In the genomic region with DNA sequence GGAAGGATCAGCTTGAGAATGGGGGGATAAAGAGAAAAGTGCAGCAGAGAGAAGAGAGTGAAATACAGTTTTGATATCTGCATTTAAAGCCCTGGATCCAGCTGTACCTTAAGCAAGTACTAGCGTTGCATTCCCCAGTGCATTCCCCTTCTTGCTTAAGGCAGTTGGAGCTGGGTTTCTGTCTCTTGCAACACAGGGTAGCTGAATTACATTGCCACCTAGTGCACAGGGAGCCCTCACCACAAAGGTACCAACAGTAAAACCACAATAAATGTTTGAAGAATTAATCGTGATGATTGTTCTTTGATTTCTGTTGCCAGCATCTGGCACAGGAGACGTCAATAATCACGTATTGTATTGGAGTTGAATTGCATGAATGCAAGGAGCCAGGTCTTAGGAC, we compare ENCODE assay signal across 1 cellular context.
A peak's percentile ranks its signal among the peaks of the same experiment; 100 is the strongest.
TF ChIP-seq lines count a peak whose summit lies in the region.

No MANE protein-coding gene starts in this region.

TF ChIP-seq in HepG2, 621 proteins besides CTCF, POLR2A, EP300 and RAD21 (continued from another document):
- no peak for TF ChIP-seq HNF1A (IDR thresholded peaks at IDR 0.05; ENCODE audit: low read depth)
- no peak for TF ChIP-seq HNF1A (CRISPR knock-in tag; IDR thresholded peaks at IDR 0.05; ENCODE audit: borderline replicate concordance)
- peak; percentile 18; the same call in 1 of the 2 replicates for TF ChIP-seq STAG1 (CRISPR knock-in tag; IDR thresholded peaks at IDR 0.05)
- no peak for TF ChIP-seq MBD4 (IDR thresholded peaks at IDR 0.05; ENCODE audit: borderline replicate concordance, low read length)
